Comparison of ENCODE assay signal across 1 cellular context in the genomic region with DNA sequence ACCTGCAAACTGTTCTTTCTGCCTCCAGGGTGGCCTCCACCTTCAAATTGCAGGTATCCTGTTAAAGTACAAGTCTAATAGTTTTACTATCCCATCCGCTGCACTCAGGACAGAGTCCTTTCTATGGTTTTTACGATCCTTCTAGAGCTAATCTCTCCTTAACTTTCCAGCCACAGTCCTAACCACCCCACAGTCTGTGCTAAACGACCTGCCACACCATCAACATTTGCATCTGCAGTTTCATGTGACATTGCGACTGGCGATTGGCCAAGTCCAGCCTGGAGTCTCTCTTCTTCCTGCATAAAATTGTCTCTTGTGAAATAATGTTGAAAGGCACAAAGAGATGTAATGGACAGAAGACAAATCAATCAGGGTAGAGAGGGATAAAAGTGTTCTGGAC.
TF ChIP-seq lines count a peak whose summit lies in the region.

No MANE protein-coding gene starts in this region.

TF ChIP-seq in HEK293, 187 proteins besides CTCF, POLR2A, EP300 and RAD21:
- TF ChIP-seq, protein P1, sequence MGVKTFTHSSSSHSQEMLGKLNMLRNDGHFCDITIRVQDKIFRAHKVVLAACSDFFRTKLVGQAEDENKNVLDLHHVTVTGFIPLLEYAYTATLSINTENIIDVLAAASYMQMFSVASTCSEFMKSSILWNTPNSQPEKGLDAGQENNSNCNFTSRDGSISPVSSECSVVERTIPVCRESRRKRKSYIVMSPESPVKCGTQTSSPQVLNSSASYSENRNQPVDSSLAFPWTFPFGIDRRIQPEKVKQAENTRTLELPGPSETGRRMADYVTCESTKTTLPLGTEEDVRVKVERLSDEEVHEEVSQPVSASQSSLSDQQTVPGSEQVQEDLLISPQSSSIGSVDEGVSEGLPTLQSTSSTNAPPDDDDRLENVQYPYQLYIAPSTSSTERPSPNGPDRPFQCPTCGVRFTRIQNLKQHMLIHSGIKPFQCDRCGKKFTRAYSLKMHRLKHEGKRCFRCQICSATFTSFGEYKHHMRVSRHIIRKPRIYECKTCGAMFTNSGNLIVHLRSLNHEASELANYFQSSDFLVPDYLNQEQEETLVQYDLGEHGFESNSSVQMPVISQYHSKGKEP (tag by site-specific recombination; IDR thresholded peaks at IDR 0.05) = peak; percentile 36; the same call in 1 of the 2 replicates
- no peak for TF ChIP-seq ZNF426 (tag by site-specific recombination; IDR thresholded peaks at IDR 0.05)
